ENCODE assay signal across 17 cellular contexts in the genomic region with DNA sequence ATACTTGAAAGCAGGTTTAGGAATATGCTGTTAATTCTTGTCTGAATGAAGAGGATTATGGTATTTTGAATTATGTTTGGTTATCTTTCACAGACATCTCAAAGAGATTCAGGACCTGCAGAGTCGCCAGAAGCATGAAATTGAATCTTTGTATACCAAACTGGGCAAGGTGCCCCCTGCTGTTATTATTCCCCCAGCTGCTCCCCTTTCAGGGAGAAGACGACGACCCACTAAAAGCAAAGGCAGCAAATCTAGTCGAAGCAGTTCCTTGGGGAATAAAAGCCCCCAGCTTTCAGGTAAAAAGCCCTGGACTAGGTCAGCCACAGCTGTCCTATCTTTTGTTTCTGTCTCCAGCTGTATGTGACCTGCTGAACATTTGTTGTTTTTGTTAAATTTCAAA. TPM values are rescaled to one million over a fixed set of nuclear protein-coding genes. Genes with fewer than 3 reads are reported as not detected.
A peak's percentile ranks its signal among the peaks of the same experiment; 100 is the strongest.
DNase-seq lines count a peak whose midpoint lies in the region; ATAC-seq and TF ChIP-seq lines count a peak whose summit lies in the region.
"Had no signal": no experiment of that assay in that cellular context is flagged by ENCODE, and none has a peak within 500 bp of the region (broad histone marks: within the 10 kb centered on the region; RNA-seq: fewer than 3 reads in every experiment).

No MANE protein-coding gene starts in this region.

- peaks cover 92% of the 10 kb centered on the region for H3K36me3 Mint-ChIP-seq in activated T-cell treated with anti-CD3 and anti-CD28 coated beads, Interleukin-2, amount 50 U/mL, for 24 hours (ENCODE audit: low read depth)
- peaks cover 42% of the 10 kb centered on the region for H3K36me3 Mint-ChIP-seq in activated T-cell treated with anti-CD3 and anti-CD28 coated beads, Interleukin-2, amount 50 U/mL, for 4 hours (ENCODE audit: insufficient read depth)
- peaks cover 4% of the 10 kb centered on the region for H3K36me3 Mint-ChIP-seq in glutamatergic neuron (ENCODE audit: unreplicated experiment)

- TF ChIP-seq CTCF in glutamatergic neuron (IDR thresholded peaks at IDR 0.05; ENCODE audit: partially characterized antibody, unreplicated experiment) (no peak), lower leg skin (IDR thresholded peaks at IDR 0.05) (no peak)

- no peaks in the 10 kb centered on the region for H3K9me3 ChIP-seq in aorta (ENCODE audit: control insufficient read depth, low read length)
- H3K9me3 ChIP-seq: A549 had no signal

- H3K27ac ChIP-seq in aorta (ENCODE audit: low read depth in 1 of 2, low read length in 2 of 2): peak overlapping the region; percentile 57 to 85
- H3K27ac ChIP-seq: A549, PC-9 had no signal

- H3K27me3 ChIP-seq in aorta (ENCODE audit: control insufficient read depth in 1 of 2, insufficient read depth in 2 of 2, low read length in 1 of 2): no peaks in the 10 kb centered on the region

- peaks cover 0 to 5% of the 10 kb centered on the region in 2 donors for H3K4me1 ChIP-seq in aorta (ENCODE audit: control insufficient read depth in 1 of 2, insufficient read depth in 2 of 2, low read length in 2 of 2)
- H3K4me1 ChIP-seq: A549 had no signal

- 44% methylated on average over 4 of the region's 4 CpGs for WGBS in aorta, 2 donors
- 79 to 95% methylated on average over 4 of the region's 4 CpGs for WGBS in lower leg skin, 2 donors

- H3K4me3 ChIP-seq in aorta (ENCODE audit: low read length in 2 of 2): no peak overlapping the region
- no peak overlapping the region for H3K4me3 ChIP-seq in lower leg skin (ENCODE audit: low read depth, poor library complexity, severe bottlenecking)
- H3K4me3 ChIP-seq: A549, PC-9 had no signal

- ATAC-seq in activated T-cell treated with anti-CD3 and anti-CD28 coated beads, Interleukin-2, amount 50 U/mL, for 4 hours: no peak
- ATAC-seq in aorta (ENCODE audit: low FRiP score) (no peak), HG03135 (IDR thresholded peaks at IDR 0.05; ENCODE audit: unreplicated experiment) (no peak)

- H3K27ac Mint-ChIP-seq in activated T-cell treated with anti-CD3 and anti-CD28 coated beads, Interleukin-2, amount 50 U/mL, for 24 hours: peak overlapping the region; percentile 5
- peak overlapping the region; percentile 68 for H3K27ac Mint-ChIP-seq in glutamatergic neuron (ENCODE audit: unreplicated experiment)
- H3K27ac Mint-ChIP-seq: CD4-positive, CD25-positive, alpha-beta regulatory T cell had no signal

- TF ChIP-seq POLR2A in lower leg skin (IDR thresholded peaks at IDR 0.05): no peak

- no peak overlapping the region for H3K4me3 Mint-ChIP-seq in activated T-cell treated with anti-CD3 and anti-CD28 coated beads, Interleukin-2, amount 50 U/mL, for 24 hours
- H3K4me3 Mint-ChIP-seq in activated T-cell treated with anti-CD3 and anti-CD28 coated beads, Interleukin-2, amount 50 U/mL, for 4 hours: no peak overlapping the region
- H3K4me3 Mint-ChIP-seq in glutamatergic neuron (ENCODE audit: unreplicated experiment): no peak overlapping the region
- H3K4me3 Mint-ChIP-seq: CD4-positive, CD25-positive, alpha-beta regulatory T cell; H9 had no signal

- DNase-seq in activated T-cell treated with anti-CD3 and anti-CD28 coated beads, Interleukin-2, amount 50 U/mL, for 24 hours: no peak
- no peak for DNase-seq in activated T-cell treated with anti-CD3 and anti-CD28 coated beads, Interleukin-2, amount 50 U/mL, for 4 hours
- DNase-seq in SK-N-DZ (ENCODE audit: low spot score) (peak; percentile 34), glutamatergic neuron (no peak), aorta (no peak), lower leg skin (ENCODE audit: low spot score in 2 of 2) (no peak), NCI-H226 (no peak)
- DNase-seq: AML-193; CD4-positive, CD25-positive, alpha-beta regulatory T cell; DMS79 treated with DMSO at 0.1 percent for 48 hours; H9; NCI-H1417 treated with DMSO at 0.1 percent for 48 hours; NCI-H2029; NCI-H345; PC-9 had no signal

- intact Hi-C loops in aorta (cut with DNase I): loop anchor here in 1 of 2 donors (5.0 kb wide), 1 partner anchor 50 kb away; a partner anchor contains a TSS
- intact Hi-C loops in lower leg skin (cut with DNase I; ENCODE audit: low total_unique reads): no loop called here

- H3K9me3 Mint-ChIP-seq in activated T-cell treated with anti-CD3 and anti-CD28 coated beads, Interleukin-2, amount 50 U/mL, for 24 hours: no peaks in the 10 kb centered on the region
- no peaks in the 10 kb centered on the region for H3K9me3 Mint-ChIP-seq in activated T-cell treated with anti-CD3 and anti-CD28 coated beads, Interleukin-2, amount 50 U/mL, for 4 hours
- H3K9me3 Mint-ChIP-seq in glutamatergic neuron (ENCODE audit: unreplicated experiment): no peaks in the 10 kb centered on the region
- H3K9me3 Mint-ChIP-seq: CD4-positive, CD25-positive, alpha-beta regulatory T cell; H9 had no signal

- peaks cover under 1% of the 10 kb centered on the region for H3K4me1 Mint-ChIP-seq in activated T-cell treated with anti-CD3 and anti-CD28 coated beads, Interleukin-2, amount 50 U/mL, for 24 hours (ENCODE audit: low read depth)
- H3K4me1 Mint-ChIP-seq in activated T-cell treated with anti-CD3 and anti-CD28 coated beads, Interleukin-2, amount 50 U/mL, for 4 hours (ENCODE audit: low read depth): no peaks in the 10 kb centered on the region
- peaks cover 7% of the 10 kb centered on the region for H3K4me1 Mint-ChIP-seq in glutamatergic neuron (ENCODE audit: low read depth, unreplicated experiment)
- H3K4me1 Mint-ChIP-seq: H9 had no signal

- no peaks in the 10 kb centered on the region for H3K27me3 Mint-ChIP-seq in activated T-cell treated with anti-CD3 and anti-CD28 coated beads, Interleukin-2, amount 50 U/mL, for 24 hours
- H3K27me3 Mint-ChIP-seq in activated T-cell treated with anti-CD3 and anti-CD28 coated beads, Interleukin-2, amount 50 U/mL, for 4 hours (ENCODE audit: low read depth): no peaks in the 10 kb centered on the region
- no peaks in the 10 kb centered on the region for H3K27me3 Mint-ChIP-seq in glutamatergic neuron (ENCODE audit: unreplicated experiment)
- H3K27me3 Mint-ChIP-seq: CD4-positive, CD25-positive, alpha-beta regulatory T cell had no signal

- H3K36me3 ChIP-seq in aorta (ENCODE audit: control insufficient read depth in 1 of 2, insufficient read depth in 2 of 2, low read length in 1 of 2): peaks cover 0 to 5% of the 10 kb centered on the region in 2 donors

RNA-seq across cellular contexts. Expression of a gene that starts 52.1 kb away (rescaled TPM):
- 10 to 100 TPM in 2 of 3 donors, 1 to 10 TPM in 1; 8.0 to 12.1 (median 11.1) TPM for total RNA-seq in activated T-cell treated with anti-CD3 and anti-CD28 coated beads, Interleukin-2, amount 50 U/mL, for 4 hours
- polyA plus RNA-seq in SK-N-DZ (2014; cell fraction: cytosol; rRNA removed): 18.9 and 24.8 TPM in 2 replicates
- 81.6 and 104 TPM in 2 replicates for polyA plus RNA-seq in SK-N-DZ (2014; cell fraction: nucleus; rRNA removed)
- total RNA-seq in glutamatergic neuron (ENCODE audit: unreplicated experiment) (16.5 TPM), aorta (10 to 100 TPM; 13.2 to 25.7 TPM), lower leg skin (10 to 100 TPM in 3 of 4 donors, 1 to 10 TPM in 1; 6.2 to 16.7 (median 12.1) TPM)
- polyA plus RNA-seq in aorta: 10 to 100 TPM in 1 of 2 donors, 1 to 10 TPM in 1; 4.4 to 14.3 TPM
